ENCODE assay signal across 1 cellular context in genomic region chr5:132422720-132423442, GRCh38.
A peak's percentile ranks its signal among the peaks of the same experiment; 100 is the strongest.
TF ChIP-seq lines count a peak whose summit lies in the region.

No MANE protein-coding gene starts in this region.

TF ChIP-seq in K562, 482 proteins besides CTCF, POLR2A, EP300 and RAD21 (continued from another document and continues in another):
- peak; percentile 72; the same call in 1 of the 2 replicates for TF ChIP-seq CREB3L1 (IDR thresholded peaks at IDR 0.05; ENCODE audit: borderline replicate concordance, low read depth)
- TF ChIP-seq ZC3H11A (IDR thresholded peaks at IDR 0.05; ENCODE audit: low read depth, low read length), result no peak
- no peak for TF ChIP-seq YBX1 (IDR thresholded peaks at IDR 0.05)
- TF ChIP-seq SMARCB1 (IDR thresholded peaks at IDR 0.05; ENCODE audit: insufficient read length, low read depth), result no peak
- peak; percentile 74; the same call in 1 of the 2 replicates for TF ChIP-seq CLOCK (CRISPR knock-in tag; IDR thresholded peaks at IDR 0.05; ENCODE audit: borderline replicate concordance)
- no peak for TF ChIP-seq NR2F6 (CRISPR knock-in tag; IDR thresholded peaks at IDR 0.05)
- peak; percentile 88 for TF ChIP-seq FOXM1 (IDR thresholded peaks at IDR 0.05; ENCODE audit: low read depth)
- TF ChIP-seq FOXM1 (CRISPR knock-in tag; IDR thresholded peaks at IDR 0.05; ENCODE audit: low read depth), result no peak
- peak; percentile 44; the same call in 1 of the 2 replicates for TF ChIP-seq TEAD2 (tag; IDR thresholded peaks at IDR 0.05)
- TF ChIP-seq E4F1 (CRISPR knock-in tag; IDR thresholded peaks at IDR 0.05; ENCODE audit: borderline replicate concordance), result no peak
- no peak for TF ChIP-seq NFATC3 (IDR thresholded peaks at IDR 0.05)
- TF ChIP-seq FOXJ3 (CRISPR knock-in tag; IDR thresholded peaks at IDR 0.05), result no peak
- TF ChIP-seq GATAD2B (IDR thresholded peaks at IDR 0.05; ENCODE audit: borderline replicate concordance), result no peak
- TF ChIP-seq, protein P1, sequence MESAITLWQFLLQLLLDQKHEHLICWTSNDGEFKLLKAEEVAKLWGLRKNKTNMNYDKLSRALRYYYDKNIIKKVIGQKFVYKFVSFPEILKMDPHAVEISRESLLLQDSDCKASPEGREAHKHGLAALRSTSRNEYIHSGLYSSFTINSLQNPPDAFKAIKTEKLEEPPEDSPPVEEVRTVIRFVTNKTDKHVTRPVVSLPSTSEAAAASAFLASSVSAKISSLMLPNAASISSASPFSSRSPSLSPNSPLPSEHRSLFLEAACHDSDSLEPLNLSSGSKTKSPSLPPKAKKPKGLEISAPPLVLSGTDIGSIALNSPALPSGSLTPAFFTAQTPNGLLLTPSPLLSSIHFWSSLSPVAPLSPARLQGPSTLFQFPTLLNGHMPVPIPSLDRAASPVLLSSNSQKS (CRISPR knock-in tag; IDR thresholded peaks at IDR 0.05), result no peak
- no peak for TF ChIP-seq ZBTB33 (CRISPR knock-in tag; IDR thresholded peaks at IDR 0.05)
- no peak for TF ChIP-seq IRF2 (CRISPR knock-in tag; IDR thresholded peaks at IDR 0.05)
- TF ChIP-seq USF1 (CRISPR knock-in tag; IDR thresholded peaks at IDR 0.05), result peak; percentile 98
- peak; percentile 97 for TF ChIP-seq ARID1B (IDR thresholded peaks at IDR 0.05)
- 0 out of 2 replicates have a peak, but pooled peaks have one; percentile 39 for TF ChIP-seq ZNF589 (CRISPR knock-in tag; IDR thresholded peaks at IDR 0.05; ENCODE audit: low read depth)
- no peak for TF ChIP-seq TCF7L2 (IDR thresholded peaks at IDR 0.05; ENCODE audit: low read depth, low read length)
- no peak for TF ChIP-seq HEY1 (CRISPR knock-in tag; IDR thresholded peaks at IDR 0.05; ENCODE audit: borderline replicate concordance)
- peak; percentile 53; the same call in 1 of the 2 replicates for TF ChIP-seq ZNF511 (CRISPR knock-in tag; IDR thresholded peaks at IDR 0.05)
- TF ChIP-seq MTF1 (CRISPR knock-in tag; IDR thresholded peaks at IDR 0.05; ENCODE audit: borderline replicate concordance), result no peak
- TF ChIP-seq CHCHD3 (CRISPR knock-in tag; IDR thresholded peaks at IDR 0.05), result no peak
- peak; percentile 78 for TF ChIP-seq NFE2 (IDR thresholded peaks at IDR 0.05; ENCODE audit: low read depth)
- TF ChIP-seq MLLT1 (IDR thresholded peaks at IDR 0.05), result peak; percentile 29 to 46; a peak in 1 of 4 replicates
- TF ChIP-seq SETDB1 (IDR thresholded peaks at IDR 0.05; ENCODE audit: low read length), result no peak
- TF ChIP-seq POU5F1 (IDR thresholded peaks at IDR 0.05; ENCODE audit: borderline replicate concordance, low read depth, low read length, partially characterized antibody), result no peak
- no peak for TF ChIP-seq HNRNPUL1 (IDR thresholded peaks at IDR 0.05; ENCODE audit: low read length)
- peak; percentile 93 for TF ChIP-seq DPF2 (IDR thresholded peaks at IDR 0.05)
- TF ChIP-seq U2AF2 (optimal IDR thresholded peaks at IDR 0.05; ENCODE audit: low read depth, low read length), result no peak
- peak; percentile 84 for TF ChIP-seq BCOR (IDR thresholded peaks at IDR 0.05)
- TF ChIP-seq SP2 (IDR thresholded peaks at IDR 0.05; ENCODE audit: extremely low read depth, low read depth, low read length, poor library complexity, severe bottlenecking), result no peak
- TF ChIP-seq, protein P2, sequence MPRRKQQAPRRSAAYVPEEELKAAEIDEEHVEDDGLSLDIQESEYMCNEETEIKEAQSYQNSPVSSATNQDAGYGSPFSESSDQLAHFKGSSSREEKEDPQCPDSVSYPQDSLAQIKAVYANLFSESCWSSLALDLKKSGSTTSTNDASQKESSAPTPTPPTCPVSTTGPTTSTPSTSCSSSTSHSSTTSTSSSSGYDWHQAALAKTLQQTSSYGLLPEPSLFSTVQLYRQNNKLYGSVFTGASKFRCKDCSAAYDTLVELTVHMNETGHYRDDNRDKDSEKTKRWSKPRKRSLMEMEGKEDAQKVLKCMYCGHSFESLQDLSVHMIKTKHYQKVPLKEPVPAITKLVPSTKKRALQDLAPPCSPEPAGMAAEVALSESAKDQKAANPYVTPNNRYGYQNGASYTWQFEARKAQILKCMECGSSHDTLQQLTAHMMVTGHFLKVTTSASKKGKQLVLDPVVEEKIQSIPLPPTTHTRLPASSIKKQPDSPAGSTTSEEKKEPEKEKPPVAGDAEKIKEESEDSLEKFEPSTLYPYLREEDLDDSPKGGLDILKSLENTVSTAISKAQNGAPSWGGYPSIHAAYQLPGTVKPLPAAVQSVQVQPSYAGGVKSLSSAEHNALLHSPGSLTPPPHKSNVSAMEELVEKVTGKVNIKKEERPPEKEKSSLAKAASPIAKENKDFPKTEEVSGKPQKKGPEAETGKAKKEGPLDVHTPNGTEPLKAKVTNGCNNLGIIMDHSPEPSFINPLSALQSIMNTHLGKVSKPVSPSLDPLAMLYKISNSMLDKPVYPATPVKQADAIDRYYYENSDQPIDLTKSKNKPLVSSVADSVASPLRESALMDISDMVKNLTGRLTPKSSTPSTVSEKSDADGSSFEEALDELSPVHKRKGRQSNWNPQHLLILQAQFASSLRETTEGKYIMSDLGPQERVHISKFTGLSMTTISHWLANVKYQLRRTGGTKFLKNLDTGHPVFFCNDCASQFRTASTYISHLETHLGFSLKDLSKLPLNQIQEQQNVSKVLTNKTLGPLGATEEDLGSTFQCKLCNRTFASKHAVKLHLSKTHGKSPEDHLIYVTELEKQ (CRISPR knock-in tag; IDR thresholded peaks at IDR 0.05), result no peak
- TF ChIP-seq BRD9 (IDR thresholded peaks at IDR 0.05; ENCODE audit: low read depth, partially characterized antibody), result peak; percentile 19
- no peak for TF ChIP-seq PYGO2 (tag; IDR thresholded peaks at IDR 0.05)
- TF ChIP-seq, protein P3, sequence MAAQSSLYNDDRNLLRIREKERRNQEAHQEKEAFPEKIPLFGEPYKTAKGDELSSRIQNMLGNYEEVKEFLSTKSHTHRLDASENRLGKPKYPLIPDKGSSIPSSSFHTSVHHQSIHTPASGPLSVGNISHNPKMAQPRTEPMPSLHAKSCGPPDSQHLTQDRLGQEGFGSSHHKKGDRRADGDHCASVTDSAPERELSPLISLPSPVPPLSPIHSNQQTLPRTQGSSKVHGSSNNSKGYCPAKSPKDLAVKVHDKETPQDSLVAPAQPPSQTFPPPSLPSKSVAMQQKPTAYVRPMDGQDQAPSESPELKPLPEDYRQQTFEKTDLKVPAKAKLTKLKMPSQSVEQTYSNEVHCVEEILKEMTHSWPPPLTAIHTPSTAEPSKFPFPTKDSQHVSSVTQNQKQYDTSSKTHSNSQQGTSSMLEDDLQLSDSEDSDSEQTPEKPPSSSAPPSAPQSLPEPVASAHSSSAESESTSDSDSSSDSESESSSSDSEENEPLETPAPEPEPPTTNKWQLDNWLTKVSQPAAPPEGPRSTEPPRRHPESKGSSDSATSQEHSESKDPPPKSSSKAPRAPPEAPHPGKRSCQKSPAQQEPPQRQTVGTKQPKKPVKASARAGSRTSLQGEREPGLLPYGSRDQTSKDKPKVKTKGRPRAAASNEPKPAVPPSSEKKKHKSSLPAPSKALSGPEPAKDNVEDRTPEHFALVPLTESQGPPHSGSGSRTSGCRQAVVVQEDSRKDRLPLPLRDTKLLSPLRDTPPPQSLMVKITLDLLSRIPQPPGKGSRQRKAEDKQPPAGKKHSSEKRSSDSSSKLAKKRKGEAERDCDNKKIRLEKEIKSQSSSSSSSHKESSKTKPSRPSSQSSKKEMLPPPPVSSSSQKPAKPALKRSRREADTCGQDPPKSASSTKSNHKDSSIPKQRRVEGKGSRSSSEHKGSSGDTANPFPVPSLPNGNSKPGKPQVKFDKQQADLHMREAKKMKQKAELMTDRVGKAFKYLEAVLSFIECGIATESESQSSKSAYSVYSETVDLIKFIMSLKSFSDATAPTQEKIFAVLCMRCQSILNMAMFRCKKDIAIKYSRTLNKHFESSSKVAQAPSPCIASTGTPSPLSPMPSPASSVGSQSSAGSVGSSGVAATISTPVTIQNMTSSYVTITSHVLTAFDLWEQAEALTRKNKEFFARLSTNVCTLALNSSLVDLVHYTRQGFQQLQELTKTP (IDR thresholded peaks at IDR 0.05; ENCODE audit: low read depth in 1 of 2, partially characterized antibody in 2 of 2), result peak; percentile 56 to 93
- 0 out of 2 replicates have a peak, but pooled peaks have one; percentile 23 for TF ChIP-seq ZNF76 (CRISPR knock-in tag; IDR thresholded peaks at IDR 0.05; ENCODE audit: borderline replicate concordance)
- no peak for TF ChIP-seq ZNF717 (CRISPR knock-in tag; IDR thresholded peaks at IDR 0.05)
- TF ChIP-seq TAF15 (IDR thresholded peaks at IDR 0.05; ENCODE audit: low read depth, low read length), result no peak
- no peak for TF ChIP-seq KAT2B (IDR thresholded peaks at IDR 0.05; ENCODE audit: low read depth, low read length)
- TF ChIP-seq RFX1 (IDR thresholded peaks at IDR 0.05), result no peak
- no peak; the same call in 1 of the 2 replicates for TF ChIP-seq NCOA6 (IDR thresholded peaks at IDR 0.05)
- no peak for TF ChIP-seq LARP7 (IDR thresholded peaks at IDR 0.05)
- TF ChIP-seq NR4A1 (CRISPR knock-in tag; IDR thresholded peaks at IDR 0.05), result no peak
- TF ChIP-seq NR4A1 (tag; IDR thresholded peaks at IDR 0.05), result peak; percentile 82
